ENCODE assay signal across 8 cellular contexts in the genomic region with DNA sequence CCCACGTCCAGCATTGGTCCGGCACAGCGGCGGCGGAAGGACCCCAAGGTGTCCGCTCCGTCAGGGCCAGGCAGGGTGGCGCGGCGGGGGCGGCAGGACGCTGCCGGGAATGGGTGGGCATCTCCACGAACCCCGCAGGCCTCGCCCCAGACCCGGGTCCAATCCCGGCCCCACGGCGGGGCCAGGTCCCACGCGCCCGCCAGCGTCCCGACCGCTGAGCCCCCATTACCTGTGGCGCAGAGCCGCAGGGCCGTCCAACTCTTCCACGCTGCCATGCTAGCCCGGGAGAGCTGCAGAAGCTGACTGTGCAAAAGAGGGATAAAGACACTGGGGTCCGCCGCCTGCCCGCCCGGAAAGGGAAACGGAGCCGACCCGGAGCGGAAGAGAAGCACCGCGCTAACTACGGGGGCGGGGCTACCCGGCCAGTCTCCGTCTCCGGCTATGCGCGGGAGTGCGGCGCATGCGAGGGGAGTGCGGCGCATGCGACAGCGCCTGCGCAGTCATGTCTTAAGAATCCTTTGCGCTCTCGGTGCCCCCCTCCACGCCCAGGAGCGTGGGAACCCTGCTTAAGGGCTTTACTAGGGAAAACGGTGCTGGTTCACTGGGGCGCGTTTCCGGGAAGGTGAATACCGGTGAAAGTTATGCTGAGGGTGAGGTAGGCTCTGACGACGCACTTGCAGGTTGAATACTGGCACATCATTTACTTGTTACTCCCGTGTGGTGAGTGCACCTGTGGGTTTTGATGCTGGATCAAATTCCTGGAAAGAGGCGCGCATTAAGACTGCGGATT. TPM values are rescaled to one million over a fixed set of nuclear protein-coding genes. Genes with fewer than 3 reads are reported as not detected.
DNase-seq lines count a peak whose midpoint lies in the region; ATAC-seq and TF ChIP-seq lines count a peak whose summit lies in the region.

A gene with protein sequence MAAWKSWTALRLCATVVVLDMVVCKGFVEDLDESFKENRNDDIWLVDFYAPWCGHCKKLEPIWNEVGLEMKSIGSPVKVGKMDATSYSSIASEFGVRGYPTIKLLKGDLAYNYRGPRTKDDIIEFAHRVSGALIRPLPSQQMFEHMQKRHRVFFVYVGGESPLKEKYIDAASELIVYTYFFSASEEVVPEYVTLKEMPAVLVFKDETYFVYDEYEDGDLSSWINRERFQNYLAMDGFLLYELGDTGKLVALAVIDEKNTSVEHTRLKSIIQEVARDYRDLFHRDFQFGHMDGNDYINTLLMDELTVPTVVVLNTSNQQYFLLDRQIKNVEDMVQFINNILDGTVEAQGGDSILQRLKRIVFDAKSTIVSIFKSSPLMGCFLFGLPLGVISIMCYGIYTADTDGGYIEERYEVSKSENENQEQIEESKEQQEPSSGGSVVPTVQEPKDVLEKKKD (minus strand): TSS at position 402 of the 790 bp plus-strand sequence. CDS start 127 bp downstream, at position 275.

- H3K27me3 Mint-ChIP-seq in activated T-cell treated with anti-CD3 and anti-CD28 coated beads, Interleukin-2, amount 50 U/mL, for 4 hours (ENCODE audit: low read depth) = no peaks in the 10 kb centered on the region

- CTCF ChIA-PET in Panc1 (lab: Charles Lee) = interaction anchor here (0.7 kb wide), 1 partner anchor 21 kb away, joined by 3 read pairs; no protein-coding TSS in a partner anchor

- intact Hi-C loops in Panc1 (cut with micrococcal nuclease; ENCODE audit: unreplicated experiment) = no loop called here

- H3K4me3 ChIP-seq in Panc1 (ENCODE audit: low read depth in 2 of 2, low read length in 2 of 2) (peak within 1 kb of the TSS; percentile 87), muscle layer of duodenum (ENCODE audit: low read depth in 1 of 2, low read length in 2 of 2) (peak within 1 kb of the TSS; percentile 94 to 97)

- in situ Hi-C loops in Panc1 (cut with HindIII; ENCODE audit: low pct_unique_long_range_greater_than_20kb, low sequenced_read_pairs) = no loop called here

- H3K27me3 ChIP-seq in Panc1 (ENCODE audit: control insufficient read depth, insufficient read depth, low read length) = no peaks in the 10 kb centered on the region
- no peaks in the 10 kb centered on the region for H3K27me3 ChIP-seq in muscle layer of duodenum (ENCODE audit: low read depth, low read length)

- ATAC-seq in GM21723 (IDR thresholded peaks at IDR 0.05; ENCODE audit: unreplicated experiment) (peak; percentile 96), Panc1 (peak; percentile 100), esophagus mucosa (peak; percentile 99)
- ATAC-seq in activated T-cell treated with anti-CD3 and anti-CD28 coated beads, Interleukin-2, amount 50 U/mL, for 4 hours = peak; percentile 98 to 99

- H3K36me3 ChIP-seq in Panc1 (ENCODE audit: control insufficient read depth, insufficient read depth, low read length) (peaks cover 9% of the 10 kb centered on the region), muscle layer of duodenum (ENCODE audit: control insufficient read depth in 1 of 2, insufficient read depth in 2 of 2, low read length in 2 of 2) (peaks cover 24 to 26% of the 10 kb centered on the region in 2 donors)

- POLR2A ChIA-PET in Panc1 (lab: Charles Lee) = interaction anchor here (0.5 kb wide), 1 partner anchor 317 kb away, joined by 8 read pairs; no protein-coding TSS in a partner anchor

- DNase-seq in DMS53 (lab: John Stamatoyannopoulos, UW) = peak; percentile 99
- DNase-seq in KG1 (lab: John Stamatoyannopoulos, UW) = peak; percentile 88
- DNase-seq in Panc1 (ENCODE audit: low read depth, low spot score) = peak; percentile 65
- peak; percentile 90 for DNase-seq in activated T-cell treated with anti-CD3 and anti-CD28 coated beads, Interleukin-2, amount 50 U/mL, for 4 hours
- DNase-seq in stimulated activated CD8-positive, alpha-beta memory T cell treated with anti-CD3 and anti-CD28 coated beads, Interleukin-7, amount 100 ng/mL, for 4 hours (ENCODE audit: low read depth in 2 of 2) = peak; percentile 92 to 94

- no peaks in the 10 kb centered on the region for H3K9me3 ChIP-seq in Panc1 (ENCODE audit: control insufficient read depth, insufficient read depth, low read depth, low read length)
- H3K9me3 ChIP-seq in muscle layer of duodenum (ENCODE audit: control insufficient read depth in 1 of 2, low read length in 2 of 2) = no peaks in the 10 kb centered on the region

- no peaks in the 10 kb centered on the region for H3K9me3 Mint-ChIP-seq in activated T-cell treated with anti-CD3 and anti-CD28 coated beads, Interleukin-2, amount 50 U/mL, for 4 hours

- H3K4me1 ChIP-seq in Panc1 (ENCODE audit: control insufficient read depth, insufficient read depth, low read length) (peaks cover 9% of the 10 kb centered on the region; the same call in 1 of the 2 replicates), muscle layer of duodenum (ENCODE audit: control insufficient read depth in 1 of 2, insufficient read depth in 2 of 2, low read length in 2 of 2) (peaks cover 6 to 15% of the 10 kb centered on the region in 2 donors)

- no TSS peak for BruUV-seq in Panc1 (replicated peaks; lab: Mats Ljungman, UMichigan)

- H3K27ac ChIP-seq in Panc1 (ENCODE audit: low read length) (peak within 1 kb of the TSS; percentile 83), muscle layer of duodenum (ENCODE audit: low read length) (peak within 1 kb of the TSS; percentile 53)

- H3K36me3 Mint-ChIP-seq in activated T-cell treated with anti-CD3 and anti-CD28 coated beads, Interleukin-2, amount 50 U/mL, for 4 hours (ENCODE audit: insufficient read depth) = peaks cover 13% of the 10 kb centered on the region

- H3K4me1 Mint-ChIP-seq in activated T-cell treated with anti-CD3 and anti-CD28 coated beads, Interleukin-2, amount 50 U/mL, for 4 hours (ENCODE audit: low read depth) = peaks cover 41% of the 10 kb centered on the region

- TF ChIP-seq CTCF in Panc1 (IDR thresholded peaks at IDR 0.05) = no peak

- H3K4me3 Mint-ChIP-seq in activated T-cell treated with anti-CD3 and anti-CD28 coated beads, Interleukin-2, amount 50 U/mL, for 4 hours = peak within 1 kb of the TSS; percentile 98

RNA-seq across cellular contexts. Expression of the gene that starts here (rescaled TPM):
- 37.4 TPM for total RNA-seq in Panc1 (2021; ENCODE audit: unreplicated experiment)
- 16.7 TPM for polyA plus RNA-seq in Panc1 (2012; ENCODE audit: insufficient read length)
- 10 to 100 TPM; 38.9 to 41.7 (median 39.3) TPM for total RNA-seq in activated T-cell treated with anti-CD3 and anti-CD28 coated beads, Interleukin-2, amount 50 U/mL, for 4 hours
- 21.4 TPM for total RNA-seq in esophagus mucosa

Comparison
In these comparisons a context has a peak if more than half of its experiments do, and no peak if none do; other contexts are left out.
1. Peak in every context shown above with its lines: DNase-seq, ATAC-seq, H3K4me3 ChIP-seq and H3K27ac ChIP-seq.